8 cellular contexts compared by ENCODE assay signal in genomic region chr1:29236993-29237905, GRCh38. TPM values are rescaled to one million over a fixed set of nuclear protein-coding genes. Genes with fewer than 3 reads are reported as not detected.
DNase-seq lines count a peak whose midpoint lies in the region; ATAC-seq and TF ChIP-seq lines count a peak whose summit lies in the region.

No MANE protein-coding gene starts in this region.

- no peak overlapping the region for H3K9ac ChIP-seq in parathyroid adenoma

- peak overlapping the region; percentile 10 for H3K27ac Mint-ChIP-seq in activated naive CD4-positive, alpha-beta T cell treated with anti-CD3 and anti-CD28 coated beads, Interleukin-2, amount 50 U/mL, for 24 hours

- in situ Hi-C loops in KBM-7 (cut with MboI; ENCODE audit: low pct_unique_long_range_greater_than_20kb, low sequenced_read_pairs) = loop anchor here (25.0 kb wide), 2 partner anchors 875 to 1475 kb away; partner anchors contain the start of gene MATN1

- H2AFZ ChIP-seq in parathyroid adenoma = peak overlapping the region; percentile 79

- peak overlapping the region; percentile 100 for H3K4me2 ChIP-seq in parathyroid adenoma (ENCODE audit: low read length)

- peak; percentile 45 for DNase-seq in CMK (ENCODE audit: low read depth)
- DNase-seq in KBM-7 = peak; percentile 65
- peak; percentile 71 to 75 for DNase-seq in cardiac muscle cell (ENCODE audit: low read depth in 1 of 2, low spot score in 1 of 2)
- DNase-seq in OCI-M1 (lab: John Stamatoyannopoulos, UW) = no peak

- H3K4me1 ChIP-seq in cardiac muscle cell (ENCODE audit: low read depth) = peaks cover 5% of the 10 kb centered on the region
- peaks cover 7% of the 10 kb centered on the region for H3K4me1 ChIP-seq in parathyroid adenoma

- no peaks in the 10 kb centered on the region for H3K9me3 ChIP-seq in cardiac muscle cell (ENCODE audit: low read depth)
- H3K9me3 ChIP-seq in parathyroid adenoma (ENCODE audit: control insufficient read depth, low read length) = no peaks in the 10 kb centered on the region

- no peaks in the 10 kb centered on the region for H3K9me3 Mint-ChIP-seq in activated naive CD4-positive, alpha-beta T cell treated with anti-CD3 and anti-CD28 coated beads, Interleukin-2, amount 50 U/mL, for 24 hours

- H3K27ac ChIP-seq in cardiac muscle cell (no peak overlapping the region), parathyroid adenoma (no peak overlapping the region)

- ATAC-seq in HG02798 (IDR thresholded peaks at IDR 0.05; ENCODE audit: poor library complexity, unreplicated experiment) = no peak
- no peak for ATAC-seq in GM21447 (IDR thresholded peaks at IDR 0.05; ENCODE audit: unreplicated experiment)

- peaks cover 18% of the 10 kb centered on the region for H3K4me1 Mint-ChIP-seq in activated naive CD4-positive, alpha-beta T cell treated with anti-CD3 and anti-CD28 coated beads, Interleukin-2, amount 50 U/mL, for 24 hours

- H3K27me3 ChIP-seq in cardiac muscle cell (peaks cover 17% of the 10 kb centered on the region), parathyroid adenoma (ENCODE audit: control insufficient read depth, insufficient read depth, low read length) (no peaks in the 10 kb centered on the region)

- H3K4me3 Mint-ChIP-seq in activated naive CD4-positive, alpha-beta T cell treated with anti-CD3 and anti-CD28 coated beads, Interleukin-2, amount 50 U/mL, for 24 hours = peak overlapping the region; percentile 83

- H3K79me2 ChIP-seq in parathyroid adenoma = no peaks in the 10 kb centered on the region

- H3K4me3 ChIP-seq in cardiac muscle cell (peak overlapping the region; percentile 64), parathyroid adenoma (ENCODE audit: low read depth, low read length) (peak overlapping the region; percentile 88)

- H3K36me3 ChIP-seq in cardiac muscle cell (no peaks in the 10 kb centered on the region), parathyroid adenoma (ENCODE audit: control insufficient read depth, insufficient read depth, low read length) (no peaks in the 10 kb centered on the region)

- TF ChIP-seq CTCF in cardiac muscle cell (IDR thresholded peaks at IDR 0.05; ENCODE audit: low read depth, low read length) (no peak), parathyroid adenoma (IDR thresholded peaks at IDR 0.05) (no peak)

- no peaks in the 10 kb centered on the region for H3K36me3 Mint-ChIP-seq in activated naive CD4-positive, alpha-beta T cell treated with anti-CD3 and anti-CD28 coated beads, Interleukin-2, amount 50 U/mL, for 24 hours

- H3K27me3 Mint-ChIP-seq in activated naive CD4-positive, alpha-beta T cell treated with anti-CD3 and anti-CD28 coated beads, Interleukin-2, amount 50 U/mL, for 24 hours = peaks cover 35% of the 10 kb centered on the region

RNA-seq across cellular contexts. Expression of gene PTPRU, which starts 0.9 kb away (rescaled TPM):
- 64.8 and 89.7 TPM in 2 replicates for total RNA-seq in cardiac muscle cell
- 23.2 and 37.4 TPM in 2 replicates for polyA plus RNA-seq in cardiac muscle cell

RNA-seq across cellular contexts. Expression of gene MECR, which starts 6.5 kb away (rescaled TPM):
- total RNA-seq in cardiac muscle cell = 24.8 and 41.4 TPM in 2 replicates
- 60.0 and 62.8 TPM in 2 replicates for polyA plus RNA-seq in cardiac muscle cell

RNA-seq across cellular contexts. Expression of gene SRSF4, which starts 55.5 kb away (rescaled TPM):
- 46.4 and 92.6 TPM in 2 replicates for total RNA-seq in cardiac muscle cell
- polyA plus RNA-seq in cardiac muscle cell = 72.3 and 113 TPM in 2 replicates
